ENCODE assay signal across 24 cellular contexts in the genomic region with DNA sequence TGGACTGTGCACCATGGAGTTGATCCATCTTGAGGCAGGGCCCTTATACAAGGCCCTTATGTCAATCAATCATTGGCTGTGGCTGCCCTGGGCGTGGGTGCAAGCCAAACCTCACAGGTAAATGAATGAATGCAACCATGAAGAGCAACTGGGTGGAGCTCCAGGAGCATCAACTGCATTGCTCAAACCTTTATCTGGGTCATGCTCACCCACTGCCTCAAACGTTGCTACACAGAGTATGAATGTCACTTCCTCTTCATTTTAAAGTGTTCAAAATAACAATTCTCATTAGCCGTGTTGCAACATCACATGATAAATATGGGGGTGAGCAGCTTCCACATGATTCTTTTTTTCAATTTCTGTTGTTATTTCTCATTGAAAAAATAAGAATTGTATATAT. TPM values are rescaled to one million over a fixed set of nuclear protein-coding genes. Genes with fewer than 3 reads are reported as not detected.
DNase-seq lines count a peak whose midpoint lies in the region; ATAC-seq, FAIRE-seq and TF ChIP-seq lines count a peak whose summit lies in the region.
"Had no signal": no experiment of that assay in that cellular context is flagged by ENCODE, and none has a peak within 500 bp of the region (broad histone marks: within the 10 kb centered on the region; RNA-seq: fewer than 3 reads in every experiment).

No MANE protein-coding gene starts in this region.

- H3K27me3 ChIP-seq in CD8-positive, alpha-beta memory T cell (ENCODE audit: insufficient read depth, low read length, poor library complexity, severe bottlenecking): no peaks in the 10 kb centered on the region
- H3K27me3 ChIP-seq: colonic mucosa, right atrium auricular region, uterus had no signal

- peak overlapping the region in 7 of 8 donors; percentile 16 to 92 (median 65) for H3K27ac Mint-ChIP-seq in CD8-positive, alpha-beta memory T cell
- no peak overlapping the region for H3K27ac Mint-ChIP-seq in memory B cell
- H3K27ac Mint-ChIP-seq in WTC11: no peak overlapping the region
- H3K27ac Mint-ChIP-seq: mesothelial cell of epicardium had no signal

- POLR2A ChIA-PET in CD8-positive, alpha-beta memory T cell (lab: Charles Lee): no interaction called here
- POLR2A ChIA-PET in WTC11 (lab: Charles Lee): no interaction called here

- H3K36me3 Mint-ChIP-seq in CD8-positive, alpha-beta memory T cell: no peaks in the 10 kb centered on the region
- H3K36me3 Mint-ChIP-seq in memory B cell: no peaks in the 10 kb centered on the region
- H3K36me3 Mint-ChIP-seq in WTC11: no peaks in the 10 kb centered on the region
- H3K36me3 Mint-ChIP-seq: mesothelial cell of epicardium had no signal

- no peak overlapping the region for H3K27ac ChIP-seq in CD8-positive, alpha-beta memory T cell (ENCODE audit: low read depth, low read length)
- H3K27ac ChIP-seq: colonic mucosa, right atrium auricular region, stomach, uterus had no signal

- no peaks in the 10 kb centered on the region for H3K36me3 ChIP-seq in CD8-positive, alpha-beta memory T cell (ENCODE audit: insufficient read depth, low read length)
- H3K36me3 ChIP-seq: colonic mucosa, right atrium auricular region, stomach, uterus had no signal

- no peak overlapping the region for H3K4me3 ChIP-seq in CD8-positive, alpha-beta memory T cell (ENCODE audit: low read length)
- H3K4me3 ChIP-seq: colonic mucosa, right atrium auricular region, stomach, uterus had no signal

- no peaks in the 10 kb centered on the region for H3K9me3 ChIP-seq in CD8-positive, alpha-beta memory T cell (ENCODE audit: low read length)
- H3K9me3 ChIP-seq: colonic mucosa, right atrium auricular region, stomach, uterus had no signal

- DNase-seq in AML-193 (lab: John Stamatoyannopoulos, UW) (peak; percentile 81 to 82), SKM-1 (lab: John Stamatoyannopoulos, UW; ENCODE audit: unreplicated experiment) (peak; percentile 79), memory B cell (ENCODE audit: low spot score in 2 of 2) (no peak), WTC11 (ENCODE audit: low spot score) (no peak), RCC 7860 (ENCODE audit: low spot score) (no peak)
- peak in 1 of 5 donors; percentile 46 for DNase-seq in CD8-positive, alpha-beta memory T cell
- DNase-seq: activated CD8-positive, alpha-beta memory T cell treated with anti-CD3 and anti-CD28 coated beads, Interleukin-2, amount 50 U/mL, for 4 hours; activated naive CD4-positive, alpha-beta T cell treated with anti-CD3 and anti-CD28 coated beads, Interleukin-2, amount 50 U/mL, for 16 hours; colonic mucosa; foreskin fibroblast; GOT3; KG1; NCI-H1105 treated with DMSO at 0.1 percent for 48 hours; NCI-H774; stomach; uterus had no signal

- H3K4me1 ChIP-seq in CD8-positive, alpha-beta memory T cell (ENCODE audit: insufficient read depth, low read length): no peaks in the 10 kb centered on the region
- H3K4me1 ChIP-seq: colonic mucosa, right atrium auricular region, stomach, uterus had no signal

- CTCF ChIA-PET in CD8-positive, alpha-beta memory T cell (lab: Charles Lee): interaction anchor here (0.6 to 7.2 kb wide), 2 partner anchors 110 to 173 kb away, joined by 4 to 76 read pairs; a partner anchor contains a TSS
- CTCF ChIA-PET in WTC11 (lab: Charles Lee): interaction anchor here (0.6 to 9.4 kb wide), 3 partner anchors 109 to 197 kb away, joined by 3 to 224 read pairs (median 7); a partner anchor contains a TSS

- no peak for FAIRE-seq in RCC 7860 (lab: Jason Lieb, UNC)
- FAIRE-seq: D721Med, endothelial cell of umbilical vein had no signal

- no peak for TF ChIP-seq CTCF in WTC11 (IDR thresholded peaks at IDR 0.05)

- peaks cover 7 to 17% of the 10 kb centered on the region in 2 donors for H3K27me3 Mint-ChIP-seq in CD8-positive, alpha-beta memory T cell
- no peaks in the 10 kb centered on the region for H3K27me3 Mint-ChIP-seq in memory B cell
- peaks cover 21% of the 10 kb centered on the region for H3K27me3 Mint-ChIP-seq in WTC11 (ENCODE audit: low read depth)

- H3K9me3 Mint-ChIP-seq in CD8-positive, alpha-beta memory T cell: no peaks in the 10 kb centered on the region
- H3K9me3 Mint-ChIP-seq in memory B cell: no peaks in the 10 kb centered on the region
- H3K9me3 Mint-ChIP-seq in WTC11: 0 out of 2 replicates have a peak, but pooled peaks cover 4% of the 10 kb centered on the region
- H3K9me3 Mint-ChIP-seq: mesothelial cell of epicardium had no signal

- H3K4me3 Mint-ChIP-seq in CD8-positive, alpha-beta memory T cell: peak overlapping the region in 2 of 7 donors; percentile 4 to 42
- no peak overlapping the region for H3K4me3 Mint-ChIP-seq in memory B cell
- H3K4me3 Mint-ChIP-seq in WTC11: no peak overlapping the region
- H3K4me3 Mint-ChIP-seq: mesothelial cell of epicardium had no signal

- peaks cover 0 to 8% (median 5%) of the 10 kb centered on the region in 3 donors for H3K4me1 Mint-ChIP-seq in CD8-positive, alpha-beta memory T cell
- H3K4me1 Mint-ChIP-seq in memory B cell (peaks cover 6% of the 10 kb centered on the region), WTC11 (no peaks in the 10 kb centered on the region)
- H3K4me1 Mint-ChIP-seq: mesothelial cell of epicardium had no signal

- peak; percentile 82 for ATAC-seq in memory B cell (ENCODE audit: low read depth)
- ATAC-seq in WTC11: no peak
- no peak for ATAC-seq in HG03135 (IDR thresholded peaks at IDR 0.05; ENCODE audit: unreplicated experiment)
- no peak for ATAC-seq in HG03457 (IDR thresholded peaks at IDR 0.05; ENCODE audit: unreplicated experiment)

TF ChIP-seq in WTC11, 78 proteins besides CTCF, POLR2A, EP300 and RAD21:
- TF ChIP-seq, protein P1, sequence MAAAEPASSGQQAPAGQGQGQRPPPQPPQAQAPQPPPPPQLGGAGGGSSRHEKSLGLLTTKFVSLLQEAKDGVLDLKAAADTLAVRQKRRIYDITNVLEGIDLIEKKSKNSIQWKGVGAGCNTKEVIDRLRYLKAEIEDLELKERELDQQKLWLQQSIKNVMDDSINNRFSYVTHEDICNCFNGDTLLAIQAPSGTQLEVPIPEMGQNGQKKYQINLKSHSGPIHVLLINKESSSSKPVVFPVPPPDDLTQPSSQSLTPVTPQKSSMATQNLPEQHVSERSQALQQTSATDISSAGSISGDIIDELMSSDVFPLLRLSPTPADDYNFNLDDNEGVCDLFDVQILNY (CRISPR knock-in tag; IDR thresholded peaks at IDR 0.05): no peak
- TF ChIP-seq NR1H2 (CRISPR knock-in tag; IDR thresholded peaks at IDR 0.05) (no peak), TP53 (CRISPR knock-in tag; IDR thresholded peaks at IDR 0.05) (no peak), ZNF138 (CRISPR knock-in tag; conservative IDR thresholded peaks at IDR 0.05) (no peak), TEAD1 (CRISPR knock-in tag; IDR thresholded peaks at IDR 0.05) (no peak)

RNA-seq across cellular contexts. Expression of a gene that starts 6.4 kb away (rescaled TPM):
- 1 to 10 TPM; 9.3 to 10.0 TPM for total RNA-seq in CD8-positive, alpha-beta memory T cell
- 10.5 TPM for polyA plus RNA-seq in CD8-positive, alpha-beta memory T cell
- 13.5 to 16.2 TPM (median 14.8 TPM) in 3 replicates for total RNA-seq in WTC11 (2021)

RNA-seq across cellular contexts. Expression of a gene that starts 8.8 kb away (rescaled TPM):
- not detected for total RNA-seq in CD8-positive, alpha-beta memory T cell
- 0.17 TPM for polyA plus RNA-seq in CD8-positive, alpha-beta memory T cell
- total RNA-seq in WTC11 (2021): not detected in 3 replicates
- total RNA-seq: endothelial cell of umbilical vein, G401, kidney epithelial cell, mesothelial cell of epicardium, right atrium auricular region had no signal
- polyA plus RNA-seq: endothelial cell of umbilical vein, stomach had no signal

Comparison
In these comparisons a context has a peak if more than half of its experiments do, and no peak if none do; other contexts are left out.
1. DNase-seq: peak in AML-193 (2 of 2) and SKM-1 (single experiment); none in memory B cell (0 of 2), WTC11 (single experiment) and RCC 7860 (single experiment).
2. H3K27ac Mint-ChIP-seq: peak in CD8-positive, alpha-beta memory T cell (7 of 8); none in memory B cell (single experiment) and WTC11 (single experiment).